Comparison of ENCODE assay signal across 1 cellular context in genomic region chr5:79357401-79357800, GRCh38.
TF ChIP-seq lines count a peak whose summit lies in the region.

No MANE protein-coding gene starts in this region.

TF ChIP-seq in IMR-90, 13 proteins besides CTCF, POLR2A, EP300 and RAD21 (continued from another document):
- TF ChIP-seq, protein P1, sequence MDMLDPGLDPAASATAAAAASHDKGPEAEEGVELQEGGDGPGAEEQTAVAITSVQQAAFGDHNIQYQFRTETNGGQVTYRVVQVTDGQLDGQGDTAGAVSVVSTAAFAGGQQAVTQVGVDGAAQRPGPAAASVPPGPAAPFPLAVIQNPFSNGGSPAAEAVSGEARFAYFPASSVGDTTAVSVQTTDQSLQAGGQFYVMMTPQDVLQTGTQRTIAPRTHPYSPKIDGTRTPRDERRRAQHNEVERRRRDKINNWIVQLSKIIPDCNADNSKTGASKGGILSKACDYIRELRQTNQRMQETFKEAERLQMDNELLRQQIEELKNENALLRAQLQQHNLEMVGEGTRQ (IDR thresholded peaks at IDR 0.05; ENCODE audit: low read depth, low read length), result no peak
- TF ChIP-seq MAFK (IDR thresholded peaks at IDR 0.05; ENCODE audit: low read depth, low read length) (no peak), BHLHE40 (IDR thresholded peaks at IDR 0.05; ENCODE audit: low read depth, low read length) (no peak), MAZ (IDR thresholded peaks at IDR 0.05; ENCODE audit: borderline replicate concordance, low read depth, low read length) (no peak), SMC3 (IDR thresholded peaks at IDR 0.05; ENCODE audit: low read depth, low read length) (no peak)
- TF ChIP-seq, protein P2, sequence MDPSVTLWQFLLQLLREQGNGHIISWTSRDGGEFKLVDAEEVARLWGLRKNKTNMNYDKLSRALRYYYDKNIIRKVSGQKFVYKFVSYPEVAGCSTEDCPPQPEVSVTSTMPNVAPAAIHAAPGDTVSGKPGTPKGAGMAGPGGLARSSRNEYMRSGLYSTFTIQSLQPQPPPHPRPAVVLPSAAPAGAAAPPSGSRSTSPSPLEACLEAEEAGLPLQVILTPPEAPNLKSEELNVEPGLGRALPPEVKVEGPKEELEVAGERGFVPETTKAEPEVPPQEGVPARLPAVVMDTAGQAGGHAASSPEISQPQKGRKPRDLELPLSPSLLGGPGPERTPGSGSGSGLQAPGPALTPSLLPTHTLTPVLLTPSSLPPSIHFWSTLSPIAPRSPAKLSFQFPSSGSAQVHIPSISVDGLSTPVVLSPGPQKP (IDR thresholded peaks at IDR 0.05; ENCODE audit: borderline replicate concordance, low read depth, low read length), result no peak
